In genomic region chr1:108719654-108720435, GRCh38 we compare ENCODE assay signal across 1 cellular context.
A peak's percentile ranks its signal among the peaks of the same experiment; 100 is the strongest.
TF ChIP-seq lines count a peak whose summit lies in the region.

No MANE protein-coding gene starts in this region.

TF ChIP-seq in K562, 482 proteins besides CTCF, POLR2A, EP300 and RAD21 (continues in another document):
- TF ChIP-seq ZNF589 (CRISPR knock-in tag; IDR thresholded peaks at IDR 0.05; ENCODE audit: low read depth) (0 out of 2 replicates have a peak, but pooled peaks have one; percentile 43), BHLHE40 (IDR thresholded peaks at IDR 0.05; ENCODE audit: low read length) (0 out of 2 replicates have a peak, but pooled peaks have one; percentile 28), JUND (IDR thresholded peaks at IDR 0.05; ENCODE audit: borderline replicate concordance, low read depth, low read length) (peak; percentile 41; the same call in 1 of the 2 replicates), JUND (tag; IDR thresholded peaks at IDR 0.05; ENCODE audit: borderline replicate concordance, low read depth, low read length) (peak; percentile 69; the same call in 2 of the 3 replicates), DPF2 (IDR thresholded peaks at IDR 0.05) (peak; percentile 87), ZNF57 (CRISPR knock-in tag; IDR thresholded peaks at IDR 0.05) (no peak), MLLT1 (IDR thresholded peaks at IDR 0.05) (0 out of 4 replicates have a peak, but pooled peaks of 1 of the 2 experiments have one; percentile 49), ZKSCAN1 (IDR thresholded peaks at IDR 0.05; ENCODE audit: low read depth, low read length) (peak; percentile 83; the same call in 1 of the 2 replicates), HDAC2 (IDR thresholded peaks at IDR 0.05) (peak; percentile 50; the same call in 1 of the 2 replicates), PHF21A (IDR thresholded peaks at IDR 0.05; ENCODE audit: borderline replicate concordance, low read depth) (peak; percentile 8; the same call in 1 of the 2 replicates), SMARCE1 (IDR thresholded peaks at IDR 0.05) (peak; percentile 77), ZNF146 (CRISPR knock-in tag; IDR thresholded peaks at IDR 0.05; ENCODE audit: unreplicated experiment) (no peak), GTF2E2 (tag; IDR thresholded peaks at IDR 0.05) (no peak), KDM2B (CRISPR knock-in tag; IDR thresholded peaks at IDR 0.05) (no peak), ARHGAP35 (IDR thresholded peaks at IDR 0.05; ENCODE audit: partially characterized antibody) (no peak), E4F1 (CRISPR knock-in tag; IDR thresholded peaks at IDR 0.05; ENCODE audit: borderline replicate concordance) (no peak), LEF1 (IDR thresholded peaks at IDR 0.05) (0 out of 2 replicates have a peak, but pooled peaks have one; percentile 38), RCOR1 (IDR thresholded peaks at IDR 0.05; ENCODE audit: borderline replicate concordance in 1 of 2, low read depth in 2 of 2, low read length in 2 of 2) (peak in 1 of 2 experiments; percentile 6; a peak in 1 of 4 replicates), MAFK (IDR thresholded peaks at IDR 0.05; ENCODE audit: low read length) (peak; percentile 82), PKNOX1 (IDR thresholded peaks at IDR 0.05) (peak; percentile 65), NRF1 (conservative IDR thresholded peaks at IDR 0.05 in 1 of 2, IDR thresholded peaks at IDR 0.05 in 1 of 2) (0 out of 4 replicates have a peak, but pooled peaks of 1 of the 2 experiments have one; percentile 14), SMARCA4 (IDR thresholded peaks at IDR 0.05) (peak; percentile 85), ZNF354B (CRISPR knock-in tag; IDR thresholded peaks at IDR 0.05) (no peak), MTA3 (IDR thresholded peaks at IDR 0.05; ENCODE audit: borderline replicate concordance) (0 out of 2 replicates have a peak, but pooled peaks have one; percentile 33), ZNF316 (IDR thresholded peaks at IDR 0.05) (peak; percentile 98), ZBTB8A (IDR thresholded peaks at IDR 0.05; ENCODE audit: partially characterized antibody) (no peak), GABPA (tag; conservative IDR thresholded peaks at IDR 0.05; ENCODE audit: low read depth) (no peak), MAFG (tag; conservative IDR thresholded peaks at IDR 0.05) (peak; percentile 97), SMARCC2 (IDR thresholded peaks at IDR 0.05; ENCODE audit: low read depth) (peak; percentile 67; the same call in 1 of the 2 replicates), L3MBTL2 (IDR thresholded peaks at IDR 0.05) (peak; percentile 38; the same call in 1 of the 2 replicates), HDGF (IDR thresholded peaks at IDR 0.05) (0 out of 2 replicates have a peak, but pooled peaks have one; percentile 58), ATF4 (CRISPR knock-in tag; IDR thresholded peaks at IDR 0.05) (no peak), MEIS2 (IDR thresholded peaks at IDR 0.05; ENCODE audit: partially characterized antibody) (peak; percentile 73), CTBP1 (IDR thresholded peaks at IDR 0.05; ENCODE audit: borderline replicate concordance) (0 out of 2 replicates have a peak, but pooled peaks have one; percentile 22), KDM1A (IDR thresholded peaks at IDR 0.05) (peak in 1 of 2 experiments; percentile 23; a peak in 1 of 4 replicates), C11orf30 (IDR thresholded peaks at IDR 0.05; ENCODE audit: low read depth) (peak; percentile 98), PBX2 (CRISPR knock-in tag; IDR thresholded peaks at IDR 0.05; ENCODE audit: low read depth) (no peak), PBX2 (tag; conservative IDR thresholded peaks at IDR 0.05; ENCODE audit: low read depth) (peak; percentile 40; the same call in 1 of the 2 replicates), THRA (IDR thresholded peaks at IDR 0.05) (no peak), EWSR1 (IDR thresholded peaks at IDR 0.05; ENCODE audit: borderline replicate concordance, low read depth, partially characterized antibody) (no peak), ATF3 (IDR thresholded peaks at IDR 0.05) (peak; percentile 86), ATF3 (CRISPR knock-in tag; conservative IDR thresholded peaks at IDR 0.05) (no peak), NFATC3 (IDR thresholded peaks at IDR 0.05) (peak; percentile 73; the same call in 1 of the 2 replicates), SOX6 (IDR thresholded peaks at IDR 0.05) (peak; percentile 20; the same call in 1 of the 2 replicates), HDAC1 (IDR thresholded peaks at IDR 0.05) (peak in 1 of 2 experiments; percentile 61; a peak in 2 of 4 replicates), TRIM24 (IDR thresholded peaks at IDR 0.05) (0 out of 4 replicates have a peak, but pooled peaks of 1 of the 2 experiments have one; percentile 25), NFE2 (IDR thresholded peaks at IDR 0.05; ENCODE audit: low read depth) (peak; percentile 91), ZNF232 (CRISPR knock-in tag; IDR thresholded peaks at IDR 0.05) (no peak), ARID1B (IDR thresholded peaks at IDR 0.05) (peak; percentile 77), NFE2L1 (tag; IDR thresholded peaks at IDR 0.05; ENCODE audit: borderline replicate concordance, low read depth) (peak; percentile 62; the same call in 1 of the 2 replicates)
